1 cellular context compared by ENCODE assay signal in genomic region chr7:6238309-6238925, GRCh38.
TF ChIP-seq lines count a peak whose summit lies in the region.

No MANE protein-coding gene starts in this region.

TF ChIP-seq in HepG2, 621 proteins besides CTCF, POLR2A, EP300 and RAD21 (continued from another document and continues in another):
- no peak for TF ChIP-seq BCLAF1 (IDR thresholded peaks at IDR 0.05)
- no peak for TF ChIP-seq ZNF589 (CRISPR knock-in tag; conservative IDR thresholded peaks at IDR 0.05)
- TF ChIP-seq UBTF (CRISPR knock-in tag; IDR thresholded peaks at IDR 0.05) = no peak
- TF ChIP-seq HHEX (CRISPR knock-in tag; IDR thresholded peaks at IDR 0.05) = peak; percentile 100
- no peak for TF ChIP-seq DPF2 (CRISPR knock-in tag; IDR thresholded peaks at IDR 0.05; ENCODE audit: borderline replicate concordance, low read depth)
- TF ChIP-seq ZNF646 (CRISPR knock-in tag; IDR thresholded peaks at IDR 0.05) = no peak
- TF ChIP-seq IKZF4 (CRISPR knock-in tag; IDR thresholded peaks at IDR 0.05; ENCODE audit: borderline replicate concordance, low read depth, not compliant biosample characterization) = no peak
- no peak for TF ChIP-seq ZFP36L1 (CRISPR knock-in tag; IDR thresholded peaks at IDR 0.05)
- no peak for TF ChIP-seq KDM2A (CRISPR knock-in tag; IDR thresholded peaks at IDR 0.05; ENCODE audit: borderline replicate concordance, low read depth)
- no peak for TF ChIP-seq ZNF644 (CRISPR knock-in tag; IDR thresholded peaks at IDR 0.05; ENCODE audit: low read depth)
- TF ChIP-seq FOXO1 (CRISPR knock-in tag; IDR thresholded peaks at IDR 0.05) = no peak
- TF ChIP-seq ZNF678 (CRISPR knock-in tag; IDR thresholded peaks at IDR 0.05) = no peak
- TF ChIP-seq GATAD2A (CRISPR knock-in tag; IDR thresholded peaks at IDR 0.05) = peak; percentile 91
- TF ChIP-seq CBFB (CRISPR knock-in tag; IDR thresholded peaks at IDR 0.05) = no peak
- no peak for TF ChIP-seq ZNF180 (CRISPR knock-in tag; IDR thresholded peaks at IDR 0.05; ENCODE audit: borderline replicate concordance, low read depth)
- no peak for TF ChIP-seq ZNF501 (CRISPR knock-in tag; IDR thresholded peaks at IDR 0.05)
- no peak for TF ChIP-seq ZNF446 (CRISPR knock-in tag; IDR thresholded peaks at IDR 0.05)
- TF ChIP-seq ATF4 (CRISPR knock-in tag; IDR thresholded peaks at IDR 0.05) = peak in 1 of 2 experiments; percentile 77; a peak in 2 of 4 replicates
- TF ChIP-seq TCF12 (IDR thresholded peaks at IDR 0.05) = no peak
- TF ChIP-seq TCF12 (CRISPR knock-in tag; IDR thresholded peaks at IDR 0.05) = no peak
- TF ChIP-seq ZNF124 (CRISPR knock-in tag; IDR thresholded peaks at IDR 0.05) = no peak
- TF ChIP-seq MTA1 (CRISPR knock-in tag; IDR thresholded peaks at IDR 0.05; ENCODE audit: borderline replicate concordance) = no peak
- TF ChIP-seq ZNF674 (CRISPR knock-in tag; IDR thresholded peaks at IDR 0.05; ENCODE audit: low read depth) = no peak
- TF ChIP-seq ZNF253 (CRISPR knock-in tag; IDR thresholded peaks at IDR 0.05; ENCODE audit: borderline replicate concordance) = no peak
- no peak; the same call in 1 of the 2 replicates for TF ChIP-seq AHDC1 (CRISPR knock-in tag; IDR thresholded peaks at IDR 0.05; ENCODE audit: borderline replicate concordance)
- TF ChIP-seq SOX5 (CRISPR knock-in tag; IDR thresholded peaks at IDR 0.05; ENCODE audit: borderline replicate concordance) = peak; percentile 87
- TF ChIP-seq ZNF605 (CRISPR knock-in tag; IDR thresholded peaks at IDR 0.05) = no peak
- TF ChIP-seq TP53 (CRISPR knock-in tag; conservative IDR thresholded peaks at IDR 0.05) = no peak
- TF ChIP-seq AKAP8 (CRISPR knock-in tag; IDR thresholded peaks at IDR 0.05) = no peak
- no peak for TF ChIP-seq SNAI1 (CRISPR knock-in tag; IDR thresholded peaks at IDR 0.05; ENCODE audit: borderline replicate concordance)
- no peak for TF ChIP-seq AGO2 (optimal IDR thresholded peaks at IDR 0.05; ENCODE audit: low read depth, low read length)
- TF ChIP-seq HOMEZ (CRISPR knock-in tag; IDR thresholded peaks at IDR 0.05; ENCODE audit: low read depth) = 0 out of 2 replicates have a peak, but pooled peaks have one; percentile 24
- TF ChIP-seq AFF4 (CRISPR knock-in tag; IDR thresholded peaks at IDR 0.05) = no peak
